18 cellular contexts compared by ENCODE assay signal in the genomic region with DNA sequence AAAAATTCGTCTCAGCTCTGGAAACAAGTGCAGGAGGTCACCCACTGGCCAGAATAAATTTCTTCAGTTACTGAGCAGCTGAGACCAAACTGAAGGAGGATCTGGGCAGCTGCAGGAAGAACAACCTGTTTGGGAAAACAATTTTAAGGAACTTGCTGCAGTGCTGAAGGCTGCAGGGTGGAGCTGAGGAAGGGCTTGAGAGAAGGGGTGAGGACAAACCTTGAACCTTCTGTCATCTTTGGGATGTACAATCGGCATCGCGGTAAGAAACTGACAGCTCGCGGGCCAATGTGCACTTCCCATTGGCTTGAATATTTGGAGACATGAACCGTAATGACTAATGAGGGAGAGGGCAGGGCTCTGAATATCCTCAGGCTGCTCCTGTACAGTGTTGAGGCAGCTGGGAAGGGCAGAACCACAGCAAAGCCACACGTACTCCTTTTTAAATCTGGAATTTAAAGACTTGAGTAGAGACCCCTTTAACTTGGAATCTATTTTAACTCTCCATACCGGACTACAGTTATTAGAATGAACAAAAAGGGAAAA.
A peak's percentile ranks its signal among the peaks of the same experiment; 100 is the strongest.
DNase-seq lines count a peak whose midpoint lies in the region; ATAC-seq and TF ChIP-seq lines count a peak whose summit lies in the region.
"Had no signal": no experiment of that assay in that cellular context is flagged by ENCODE, and none has a peak within 500 bp of the region (broad histone marks: within the 10 kb centered on the region; RNA-seq: fewer than 3 reads in every experiment).

No MANE protein-coding gene starts in this region.

- POLR2A ChIA-PET in activated CD8-positive, alpha-beta T cell treated with anti-CD3 and anti-CD28 coated beads, Interleukin-2, amount 10 ng/mL, durations not matched to agents 7 days and 5 days (lab: Charles Lee), result no interaction called here

- no peaks in the 10 kb centered on the region for H3K4me1 Mint-ChIP-seq in activated CD8-positive, alpha-beta T cell treated with anti-CD3 and anti-CD28 coated beads, Interleukin-2, amount 10 ng/mL, durations not matched to agents 7 days and 5 days (ENCODE audit: low read depth)

- no peaks in the 10 kb centered on the region for H3K9me3 Mint-ChIP-seq in activated CD8-positive, alpha-beta T cell treated with anti-CD3 and anti-CD28 coated beads, Interleukin-2, amount 10 ng/mL, durations not matched to agents 7 days and 5 days (ENCODE audit: insufficient read depth)
- H3K9me3 Mint-ChIP-seq: CD4-positive, alpha-beta T cell had no signal

- peak overlapping the region; percentile 67 for H3K4me2 ChIP-seq in skeletal muscle satellite cell (ENCODE audit: low read length)

- H3K4me1 ChIP-seq in SJCRH30 (peaks cover 22% of the 10 kb centered on the region), foreskin keratinocyte (no peaks in the 10 kb centered on the region), skeletal muscle satellite cell (ENCODE audit: control insufficient read depth, insufficient read depth, low read length) (no peaks in the 10 kb centered on the region)
- H3K4me1 ChIP-seq: BE2C, SJSA1 had no signal

- H3K27ac ChIP-seq in SJCRH30, result peak overlapping the region; percentile 6
- H3K27ac ChIP-seq in foreskin keratinocyte, result no peak overlapping the region
- H3K27ac ChIP-seq: SJSA1 had no signal

- H3K4me3 ChIP-seq in SJCRH30 (peak overlapping the region; percentile 33), skeletal muscle satellite cell (ENCODE audit: low read length) (no peak overlapping the region)
- H3K4me3 ChIP-seq: SJSA1 had no signal

- no peaks in the 10 kb centered on the region for H3K27me3 ChIP-seq in SJCRH30
- no peaks in the 10 kb centered on the region for H3K27me3 ChIP-seq in foreskin keratinocyte
- no peaks in the 10 kb centered on the region for H3K27me3 ChIP-seq in skeletal muscle satellite cell (ENCODE audit: control insufficient read depth, insufficient read depth, low read length)
- H3K27me3 ChIP-seq: BE2C, SJSA1 had no signal

- no peak overlapping the region for H3K4me3 Mint-ChIP-seq in activated CD8-positive, alpha-beta T cell treated with anti-CD3 and anti-CD28 coated beads, Interleukin-2, amount 10 ng/mL, durations not matched to agents 7 days and 5 days
- H3K4me3 Mint-ChIP-seq: CD4-positive, alpha-beta T cell had no signal

- CTCF ChIA-PET in activated CD8-positive, alpha-beta T cell treated with anti-CD3 and anti-CD28 coated beads, Interleukin-2, amount 10 ng/mL, durations not matched to agents 7 days and 5 days (lab: Charles Lee), result no interaction called here

- no peak overlapping the region for H3K27ac Mint-ChIP-seq in activated CD8-positive, alpha-beta T cell treated with anti-CD3 and anti-CD28 coated beads, Interleukin-2, amount 10 ng/mL, durations not matched to agents 7 days and 5 days
- H3K27ac Mint-ChIP-seq: CD4-positive, alpha-beta T cell had no signal

- ATAC-seq in foreskin keratinocyte (peak; percentile 63), HG03095 (IDR thresholded peaks at IDR 0.05; ENCODE audit: unreplicated experiment) (no peak)
- ATAC-seq in activated CD8-positive, alpha-beta T cell treated with anti-CD3 and anti-CD28 coated beads, Interleukin-2, amount 10 ng/mL, durations not matched to agents 7 days and 5 days, result no peak

- H3K36me3 ChIP-seq in SJCRH30, result no peaks in the 10 kb centered on the region
- H3K36me3 ChIP-seq in skeletal muscle satellite cell (ENCODE audit: insufficient read depth, low read length), result no peaks in the 10 kb centered on the region
- H3K36me3 ChIP-seq: BE2C, SJSA1 had no signal

- H3K9me3 ChIP-seq in SJCRH30 (replicated peaks), result no peaks in the 10 kb centered on the region
- no peaks in the 10 kb centered on the region for H3K9me3 ChIP-seq in skeletal muscle satellite cell (replicated peaks; ENCODE audit: low read length)
- H3K9me3 ChIP-seq: BE2C, SJSA1 had no signal

- DNase-seq in GF-D8 (lab: John Stamatoyannopoulos, UW) (peak; percentile 15), SJCRH30 (peak; percentile 52 to 75), foreskin keratinocyte (no peak), mesenteric fat pad (ENCODE audit: low spot score) (no peak)
- DNase-seq in activated CD8-positive, alpha-beta T cell treated with anti-CD3 and anti-CD28 coated beads, Interleukin-2, amount 10 ng/mL, durations not matched to agents 7 days and 5 days, result no peak
- DNase-seq: BE2C; CD4-positive, alpha-beta T cell; DMS79; HCEC 1CT; MV-4-11; NCI-H1417; NCI-H1930; NCI-H526 treated with DMSO at 0.1 percent for 48 hours; OCI-M1; RPMI8226 had no signal

- peaks cover 16% of the 10 kb centered on the region for H3K27me3 Mint-ChIP-seq in activated CD8-positive, alpha-beta T cell treated with anti-CD3 and anti-CD28 coated beads, Interleukin-2, amount 10 ng/mL, durations not matched to agents 7 days and 5 days (ENCODE audit: low read depth)
- H3K27me3 Mint-ChIP-seq: CD4-positive, alpha-beta T cell had no signal

- H3K36me3 Mint-ChIP-seq in activated CD8-positive, alpha-beta T cell treated with anti-CD3 and anti-CD28 coated beads, Interleukin-2, amount 10 ng/mL, durations not matched to agents 7 days and 5 days (ENCODE audit: low read depth), result no peaks in the 10 kb centered on the region

- no peak for TF ChIP-seq CTCF in foreskin keratinocyte (conservative IDR thresholded peaks at IDR 0.05)

- no peak overlapping the region for H3K9ac ChIP-seq in skeletal muscle satellite cell (ENCODE audit: low read depth, low read length)

Comparison
In these comparisons a context has a peak if more than half of its experiments do, and no peak if none do; other contexts are left out.
1. DNase-seq: peak in GF-D8 (single experiment) and SJCRH30 (2 of 2); none in foreskin keratinocyte (0 of 2), mesenteric fat pad (single experiment) and activated CD8-positive, alpha-beta T cell treated with anti-CD3 and anti-CD28 coated beads, Interleukin-2, amount 10 ng/mL, durations not matched to agents 7 days and 5 days (single experiment).